ENCODE assay signal across 9 cellular contexts in the genomic region with DNA sequence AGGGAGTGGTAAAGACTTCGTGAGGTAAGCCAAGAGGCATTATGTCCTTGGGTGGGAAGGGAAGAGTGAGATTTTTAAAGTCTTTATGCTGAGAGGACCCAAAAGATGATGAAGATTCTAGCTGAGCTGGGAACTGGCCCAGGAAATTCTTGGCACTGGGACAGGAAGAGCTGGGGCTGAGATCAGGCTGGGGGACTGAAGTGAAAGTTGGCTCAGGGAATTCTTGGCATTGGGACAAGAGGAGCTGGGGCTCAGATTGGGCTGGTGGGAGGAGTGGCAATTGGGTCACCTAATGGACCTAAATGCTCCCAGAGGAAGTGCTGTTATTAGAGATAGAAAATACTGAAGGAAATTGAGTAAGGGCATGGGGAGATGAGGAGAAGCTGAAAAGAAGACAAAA. TPM values are rescaled to one million over a fixed set of nuclear protein-coding genes. Genes with fewer than 3 reads are reported as not detected.
DNase-seq lines count a peak whose midpoint lies in the region; ATAC-seq and TF ChIP-seq lines count a peak whose summit lies in the region.
"Had no signal": no experiment of that assay in that cellular context is flagged by ENCODE, and none has a peak within 500 bp of the region (broad histone marks: within the 10 kb centered on the region; RNA-seq: fewer than 3 reads in every experiment).

No MANE protein-coding gene starts in this region.

- TF ChIP-seq CTCF in RWPE1 (conservative IDR thresholded peaks at IDR 0.05; ENCODE audit: low read depth) (no peak), gastroesophageal sphincter (IDR thresholded peaks at IDR 0.05) (no peak)

- 0% methylated on average over 1 of the region's 1 CpG; no CpG with 5 or more reads in 1 of the 2 donors for WGBS in gastroesophageal sphincter (ENCODE audit: low coverage in 1 of 2), 2 donors
- no CpG with 5 or more reads among the region's 1 CpG for WGBS in mesendoderm (ENCODE audit: extremely low coverage, insufficient coverage, low lambda C conversion rate)

- H2BK120ac ChIP-seq in mesendoderm (ENCODE audit: low read depth, low read length): no peak overlapping the region

- no peak overlapping the region for H3K23ac ChIP-seq in mesendoderm (ENCODE audit: low read length)

- H3K79me2 ChIP-seq in mesendoderm (ENCODE audit: control insufficient read depth, insufficient read depth, low read length): no peaks in the 10 kb centered on the region

- CTCF ChIA-PET in RWPE1 (lab: Yijun Ruan, JAX): interaction anchor here (0.6 to 1.3 kb wide), 2 partner anchors 66 to 268 kb away, joined by 4 to 6 read pairs; no protein-coding TSS in a partner anchor

- H2BK15ac ChIP-seq in mesendoderm (replicated peaks; ENCODE audit: low read depth): no peak overlapping the region

- no peak overlapping the region for H2AK5ac ChIP-seq in mesendoderm (ENCODE audit: low read length)

- H3K4me2 ChIP-seq in mesendoderm (ENCODE audit: low read length): no peak overlapping the region

- no peak overlapping the region for H2BK5ac ChIP-seq in mesendoderm (ENCODE audit: low read length)

- no peak overlapping the region for H3K56ac ChIP-seq in mesendoderm (ENCODE audit: low read length)

- no peak for TF ChIP-seq POLR2A in gastroesophageal sphincter (IDR thresholded peaks at IDR 0.05)

- intact Hi-C loops in posterior vena cava (cut with DNase I): no loop called here

- H4K8ac ChIP-seq in mesendoderm (ENCODE audit: low read depth, low read length): no peak overlapping the region

- no peaks in the 10 kb centered on the region for H3K36me3 ChIP-seq in gastroesophageal sphincter
- no peaks in the 10 kb centered on the region for H3K36me3 ChIP-seq in mesendoderm (ENCODE audit: control insufficient read depth, insufficient read depth, low read length)

- ATAC-seq in gastroesophageal sphincter: peak; percentile 82

- H3K9me3 ChIP-seq in gastroesophageal sphincter: no peaks in the 10 kb centered on the region

- H3K27ac ChIP-seq in RWPE1: peak overlapping the region; percentile 66
- no peak overlapping the region for H3K27ac ChIP-seq in gastroesophageal sphincter
- H3K27ac ChIP-seq in mesendoderm (ENCODE audit: low read depth, low read length): no peak overlapping the region

- H3K9ac ChIP-seq in mesendoderm (ENCODE audit: low read length): no peak overlapping the region

- H3K18ac ChIP-seq in mesendoderm (ENCODE audit: low read length): no peak overlapping the region

- DNase-seq in DMS 273 (lab: John Stamatoyannopoulos, UW; ENCODE audit: unreplicated experiment): peak; percentile 88
- DNase-seq in RWPE1 (ENCODE audit: low spot score): peak; percentile 48
- DNase-seq in posterior vena cava (ENCODE audit: low spot score): peak; percentile 86
- DNase-seq in SKM-1 (lab: John Stamatoyannopoulos, UW; ENCODE audit: unreplicated experiment): no peak
- no peak for DNase-seq in activated CD4-positive, alpha-beta T cell treated with anti-CD3 and anti-CD28 coated beads for 1 hour
- DNase-seq in mesendoderm: no peak
- no peak for DNase-seq in stimulated activated naive CD4-positive, alpha-beta T cell treated with Interleukin-2 at 50 U/mL for 16 hours (lab: John Stamatoyannopoulos, UW)

- H3K4me3 ChIP-seq in gastroesophageal sphincter (no peak overlapping the region), mesendoderm (ENCODE audit: low read length) (no peak overlapping the region)

- H3K4ac ChIP-seq in mesendoderm (ENCODE audit: low read depth, low read length): no peak overlapping the region

- H3K4me1 ChIP-seq in gastroesophageal sphincter (peaks cover 0 to 19% (median 3%) of the 10 kb centered on the region in 3 donors), mesendoderm (ENCODE audit: control insufficient read depth, low read depth, low read length) (no peaks in the 10 kb centered on the region)

- no peaks in the 10 kb centered on the region for H3K79me1 ChIP-seq in mesendoderm (ENCODE audit: low read length)

- H4K5ac ChIP-seq in mesendoderm (ENCODE audit: low read length): no peak overlapping the region

- H3K27me3 ChIP-seq in gastroesophageal sphincter (no peaks in the 10 kb centered on the region), mesendoderm (ENCODE audit: insufficient read depth, low read length, poor library complexity) (no peaks in the 10 kb centered on the region)

- POLR2A ChIA-PET in RWPE1 (lab: Yijun Ruan, JAX; ENCODE audit: low non-redundant PET): no interaction called here

- no peak for TF ChIP-seq EP300 in gastroesophageal sphincter (IDR thresholded peaks at IDR 0.05)

RNA-seq across cellular contexts. Expression of a gene that starts 8.9 kb away (rescaled TPM):
- total RNA-seq in gastroesophageal sphincter (10 to 100 TPM in 1 of 4 donors, 1 to 10 TPM in 1, under 1 TPM in 2; 0.54 to 14.6 (median 1.0) TPM), posterior vena cava (not detected)
- 0.07 TPM for polyA plus RNA-seq in mesendoderm (2013, experiment 1 of 2)
- 0.04 TPM for polyA plus RNA-seq in mesendoderm (2013, experiment 2 of 2)
- total RNA-seq: neural crest cell had no signal

Comparison
In these comparisons a context has a peak if more than half of its experiments do, and no peak if none do; other contexts are left out.
1. DNase-seq: peak in DMS 273 (single experiment), RWPE1 (single experiment) and posterior vena cava (single experiment); none in SKM-1 (single experiment), activated CD4-positive, alpha-beta T cell treated with anti-CD3 and anti-CD28 coated beads for 1 hour (single experiment), mesendoderm (single experiment) and stimulated activated naive CD4-positive, alpha-beta T cell treated with Interleukin-2 at 50 U/mL for 16 hours (single experiment).